ENCODE assay signal across 19 cellular contexts in genomic region chr6:20711518-20711917, GRCh38.
DNase-seq lines count a peak whose midpoint lies in the region; ATAC-seq and TF ChIP-seq lines count a peak whose summit lies in the region.
"Had no signal": no experiment of that assay in that cellular context is flagged by ENCODE, and none has a peak within 500 bp of the region (broad histone marks: within the 10 kb centered on the region; RNA-seq: fewer than 3 reads in every experiment).

No MANE protein-coding gene starts in this region.

- H3K4me3 Mint-ChIP-seq in HFFc6: no peak overlapping the region
- H3K4me3 Mint-ChIP-seq: T-helper 2 cell treated with Interferon-gamma antibody and Interleukin-4, amounts not matched to agents 5 μg/mL and 100 μg/mL, for 36 hours had no signal

- H3K4me1 ChIP-seq in RWPE2 (ENCODE audit: insufficient read depth, poor library complexity, severe bottlenecking) (peaks cover 24% of the 10 kb centered on the region), smooth muscle cell (ENCODE audit: low read depth) (peaks cover 41% of the 10 kb centered on the region)

- no peak overlapping the region for H2AFZ ChIP-seq in smooth muscle cell (ENCODE audit: low read depth)

- H3K36me3 ChIP-seq in RWPE2 (ENCODE audit: low read depth) (no peaks in the 10 kb centered on the region), smooth muscle cell (ENCODE audit: low read depth) (no peaks in the 10 kb centered on the region)
- H3K36me3 ChIP-seq: colonic mucosa had no signal

- H3K27ac ChIP-seq in RWPE2 (ENCODE audit: poor library complexity, severe bottlenecking): peak overlapping the region; percentile 55
- peak overlapping the region; percentile 49 for H3K27ac ChIP-seq in epithelial cell of prostate
- peak overlapping the region; percentile 98 for H3K27ac ChIP-seq in smooth muscle cell (ENCODE audit: low read depth)
- H3K27ac ChIP-seq: colonic mucosa had no signal

- no peaks in the 10 kb centered on the region for H3K36me3 Mint-ChIP-seq in HFFc6 (ENCODE audit: low read depth)

- H4K20me1 ChIP-seq in smooth muscle cell (ENCODE audit: low read depth): no peaks in the 10 kb centered on the region

- DNase-seq in HFFc6 (no peak), RWPE2 (ENCODE audit: low spot score) (no peak), epithelial cell of prostate (ENCODE audit: low read depth, low spot score) (no peak), smooth muscle cell (lab: John Stamatoyannopoulos, UW; ENCODE audit: unreplicated experiment) (no peak), DMS 273 treated with DMSO at 0.1 percent for 48 hours (lab: John Stamatoyannopoulos, UW) (no peak), NCI-H69 (lab: John Stamatoyannopoulos, UW) (no peak), H4 (ENCODE audit: low spot score) (no peak)
- DNase-seq: activated T-cell treated with anti-CD3 and anti-CD28 coated beads, Interleukin-2, amount 50 U/mL, for 48 hours; colonic mucosa; Karpas-422; kidney; NCI-H2081 treated with DMSO at 0.1 percent for 48 hours; NK-92 treated with Interleukin-12 subunit alpha and Interleukin-12 subunit beta, amount 100 ng/mL, for 24 hours; stimulated activated CD4-positive, alpha-beta T cell treated with anti-CD3 and anti-CD28 coated beads, Interleukin-12 subunit alpha, Interleukin-12 subunit beta, amount 100 ng/mL, for 4 hours; stimulated activated CD8-positive, alpha-beta memory T cell treated with anti-CD3 and anti-CD28 coated beads, Interleukin-4, amount 100 ng/mL, for 48 hours had no signal

- H3K27me3 Mint-ChIP-seq in HFFc6 (ENCODE audit: insufficient read depth): no peaks in the 10 kb centered on the region

- H3K4me1 Mint-ChIP-seq in HFFc6 (ENCODE audit: low read depth): peaks cover 31% of the 10 kb centered on the region

- peak overlapping the region; percentile 80 for H3K4me2 ChIP-seq in smooth muscle cell

- H3K9me3 ChIP-seq in RWPE2 (ENCODE audit: severe bottlenecking): no peaks in the 10 kb centered on the region
- H3K9me3 ChIP-seq in smooth muscle cell (replicated peaks; ENCODE audit: low read depth): no peaks in the 10 kb centered on the region
- H3K9me3 ChIP-seq: colonic mucosa had no signal

- 4% methylated on average over 1 of the region's 1 CpG for WGBS in smooth muscle cell (ENCODE audit: low lambda C conversion rate)

- ATAC-seq in RWPE2 (ENCODE audit: low read depth) (peak; percentile 58), HG02678 (IDR thresholded peaks at IDR 0.05; ENCODE audit: unreplicated experiment) (no peak)
- ATAC-seq: SK-N-SH treated with all-trans-retinoic acid at 6 μM for 48 hours had no signal

- H3K27me3 ChIP-seq in RWPE2 (ENCODE audit: insufficient read depth, poor library complexity, severe bottlenecking) (no peaks in the 10 kb centered on the region), smooth muscle cell (ENCODE audit: low read depth) (no peaks in the 10 kb centered on the region)
- H3K27me3 ChIP-seq: colonic mucosa had no signal

- H3F3A ChIP-seq in smooth muscle cell (ENCODE audit: low read depth): peaks cover 14% of the 10 kb centered on the region

- TF ChIP-seq CTCF in HFFc6 (IDR thresholded peaks at IDR 0.05): no peak
- TF ChIP-seq CTCF in RWPE2 (IDR thresholded peaks at IDR 0.05; ENCODE audit: poor library complexity, severe bottlenecking): no peak
- TF ChIP-seq CTCF in smooth muscle cell (IDR thresholded peaks at IDR 0.05; ENCODE audit: borderline replicate concordance, insufficient read depth, poor library complexity, severe bottlenecking): no peak

- peaks cover 10% of the 10 kb centered on the region for H3K79me2 ChIP-seq in smooth muscle cell (ENCODE audit: low read depth)

- no peak overlapping the region for H3K4me3 ChIP-seq in RWPE2 (ENCODE audit: severe bottlenecking)
- H3K4me3 ChIP-seq in smooth muscle cell: no peak overlapping the region
- H3K4me3 ChIP-seq: colonic mucosa had no signal

- H3K27ac Mint-ChIP-seq in HFFc6: peak overlapping the region; percentile 6; the same call in 1 of the 2 replicates
- H3K27ac Mint-ChIP-seq: activated naive CD4-positive, alpha-beta T cell treated with anti-CD3 and anti-CD28 coated beads, Interleukin-2, amount 50 U/mL, for 72 hours; T-helper 2 cell treated with Interferon-gamma antibody and Interleukin-4, amounts not matched to agents 5 μg/mL and 100 μg/mL, for 36 hours had no signal

- H3K9ac ChIP-seq in smooth muscle cell (ENCODE audit: low read depth): peak overlapping the region; percentile 79

- no peaks in the 10 kb centered on the region for H3K9me3 Mint-ChIP-seq in HFFc6
- H3K9me3 Mint-ChIP-seq: activated naive CD4-positive, alpha-beta T cell treated with anti-CD3 and anti-CD28 coated beads, Interleukin-2, amount 50 U/mL, for 72 hours; T-helper 2 cell treated with Interferon-gamma antibody and Interleukin-4, amounts not matched to agents 5 μg/mL and 100 μg/mL, for 36 hours had no signal
